Comparison of ENCODE assay signal across 15 cellular contexts in the genomic region with DNA sequence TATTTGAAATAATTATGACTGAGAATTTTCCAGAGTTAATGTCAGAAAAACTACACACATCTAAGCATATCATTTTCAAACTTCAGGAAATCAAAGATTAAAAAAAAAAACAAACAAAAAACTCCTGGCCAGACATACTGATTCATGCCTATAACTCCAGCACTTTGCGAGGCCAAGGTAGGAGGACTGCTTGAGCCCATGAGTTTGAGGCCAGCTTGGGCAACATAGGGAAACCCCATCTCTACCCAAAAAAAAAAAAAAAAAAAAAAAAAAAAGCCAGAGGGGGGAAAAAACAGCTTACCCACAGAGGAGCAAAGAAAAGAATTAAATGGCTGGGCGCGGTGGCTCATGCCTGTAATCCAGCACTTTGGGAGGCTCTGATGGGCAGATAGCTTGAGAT. TPM values are rescaled to one million over a fixed set of nuclear protein-coding genes. Genes with fewer than 3 reads are reported as not detected.
DNase-seq lines count a peak whose midpoint lies in the region; ATAC-seq and TF ChIP-seq lines count a peak whose summit lies in the region.
"Had no signal": no experiment of that assay in that cellular context is flagged by ENCODE, and none has a peak within 500 bp of the region (broad histone marks: within the 10 kb centered on the region; RNA-seq: fewer than 3 reads in every experiment).

No MANE protein-coding gene starts in this region.

- H3K36me3 ChIP-seq in trophoblast cell (ENCODE audit: control insufficient read depth in 1 of 2, insufficient read depth in 2 of 2, low read length in 2 of 2) (peaks cover 11 to 18% of the 10 kb centered on the region in 2 experiments), testis (ENCODE audit: low read depth, missing control alignments) (no peaks in the 10 kb centered on the region)

- no peak overlapping the region for H4K12ac ChIP-seq in trophoblast cell (ENCODE audit: low read depth, low read length)

- no peak overlapping the region for H3K27ac ChIP-seq in trophoblast cell (ENCODE audit: low read depth, low read length)
- H3K27ac ChIP-seq in testis = no peak overlapping the region

- no CpG with 5 or more reads among the region's 3 CpGs for WGBS in trophoblast cell (ENCODE audit: extremely low coverage, insufficient coverage, insufficient read length)
- 94 to 95% methylated on average over 3 of the region's 3 CpGs for WGBS in testis, 2 donors

- no peaks in the 10 kb centered on the region for H3K79me1 ChIP-seq in trophoblast cell (ENCODE audit: low read length)

- H4K91ac ChIP-seq in trophoblast cell (ENCODE audit: low read depth, low read length) = no peak overlapping the region

- no peaks in the 10 kb centered on the region for H3K9me3 ChIP-seq in trophoblast cell (ENCODE audit: insufficient read depth, low read depth, low read length)
- H3K9me3 ChIP-seq in testis = no peaks in the 10 kb centered on the region
- H3K9me3 ChIP-seq: HAP-1 had no signal

- no peak for ATAC-seq in HG02623 (IDR thresholded peaks at IDR 0.05; ENCODE audit: unreplicated experiment)
- no peak for ATAC-seq in GM21447 (IDR thresholded peaks at IDR 0.05; ENCODE audit: unreplicated experiment)
- ATAC-seq: CD8-positive, alpha-beta T cell had no signal

- no peak for TF ChIP-seq CTCF in fibroblast of the aortic adventitia (IDR thresholded peaks at IDR 0.05; ENCODE audit: insufficient read depth, low read length)
- TF ChIP-seq CTCF in testis (IDR thresholded peaks at IDR 0.05) = no peak

- H3K14ac ChIP-seq in trophoblast cell (ENCODE audit: low read length) = no peak overlapping the region

- TF ChIP-seq POLR2A in testis (IDR thresholded peaks at IDR 0.05) = no peak

- H3K4me3 ChIP-seq in fibroblast of the aortic adventitia (ENCODE audit: low read depth, low read length) = no peak overlapping the region
- no peak overlapping the region for H3K4me3 ChIP-seq in trophoblast cell (ENCODE audit: low read depth, low read length)
- H3K4me3 ChIP-seq in testis = no peak overlapping the region
- H3K4me3 ChIP-seq: HAP-1 had no signal

- H2BK5ac ChIP-seq in trophoblast cell (ENCODE audit: low read depth, low read length, poor library complexity) = no peak overlapping the region

- peaks cover 1% of the 10 kb centered on the region for H3K79me2 ChIP-seq in trophoblast cell (ENCODE audit: control insufficient read depth, insufficient read depth, low read length, poor library complexity)

- no peak overlapping the region for H3K18ac ChIP-seq in trophoblast cell (ENCODE audit: low read length)

- no peak overlapping the region for H4K8ac ChIP-seq in trophoblast cell (ENCODE audit: low read depth, low read length)

- no peak overlapping the region for H3K4ac ChIP-seq in trophoblast cell (ENCODE audit: low read depth, low read length)

- no peak overlapping the region for H3K4me2 ChIP-seq in trophoblast cell (ENCODE audit: low read length)

- peaks cover 0 to 4% of the 10 kb centered on the region in 2 experiments for H3K4me1 ChIP-seq in trophoblast cell (ENCODE audit: control insufficient read depth in 1 of 2, insufficient read depth in 2 of 2, low read length in 2 of 2)
- no peaks in the 10 kb centered on the region for H3K4me1 ChIP-seq in testis
- H3K4me1 ChIP-seq: HAP-1 had no signal

- no peak overlapping the region for H2BK120ac ChIP-seq in trophoblast cell (ENCODE audit: insufficient read depth, low read length, poor library complexity)

- H3K23ac ChIP-seq in trophoblast cell (ENCODE audit: low read length) = no peak overlapping the region

- no peak overlapping the region for H2AK5ac ChIP-seq in trophoblast cell (ENCODE audit: low read length)

- no peak overlapping the region for H3K9ac ChIP-seq in trophoblast cell (ENCODE audit: low read length)

- H2AFZ ChIP-seq in trophoblast cell (ENCODE audit: insufficient read depth, low read length, poor library complexity) = no peak overlapping the region

- H2BK12ac ChIP-seq in trophoblast cell (ENCODE audit: low read length) = no peak overlapping the region

- H3K27me3 ChIP-seq in trophoblast cell (ENCODE audit: insufficient read depth, low read length) (no peaks in the 10 kb centered on the region), testis (no peaks in the 10 kb centered on the region)

- DNase-seq in EH (ENCODE audit: low read depth) (peak; percentile 18), LHCN-M2 (ENCODE audit: low read depth) (peak; percentile 14), fibroblast of the aortic adventitia (ENCODE audit: low read depth) (peak; percentile 19), trophoblast cell (peak; percentile 19 to 66), testis (no peak)
- DNase-seq: CD8-positive, alpha-beta T cell; DMS 273 treated with DMSO at 0.1 percent for 48 hours; EL; KBM-7 had no signal

- intact Hi-C loops in testis (cut with DNase I; ENCODE audit: low total_unique reads) = no loop called here

RNA-seq across cellular contexts. Expression of a gene that starts 22.4 kb away (rescaled TPM):
- total RNA-seq in LHCN-M2 (2014; rRNA removed) (not detected in 2 replicates), fibroblast of the aortic adventitia (ENCODE audit: low replicate concordance) (not detected in 2 replicates), testis (1 to 10 TPM; 5.5 to 5.7 TPM)
- polyA plus RNA-seq in LHCN-M2 (2012) = not detected
- not detected in 2 replicates for polyA plus RNA-seq in trophoblast cell (2013)
- polyA plus RNA-seq in testis (ENCODE audit: insufficient read depth, low read depth, low replicate concordance) = 11.7 TPM
- total RNA-seq: CD8-positive, alpha-beta T cell; H1 had no signal
- polyA plus RNA-seq: BJ, CD14-positive monocyte, H1 had no signal

RNA-seq across cellular contexts. Expression of a gene that starts 28.3 kb away (rescaled TPM):
- total RNA-seq in LHCN-M2 (2014; rRNA removed) (13.6 and 15.9 TPM in 2 replicates), fibroblast of the aortic adventitia (ENCODE audit: low replicate concordance) (16.0 and 17.0 TPM in 2 replicates), testis (100 to 1,000 TPM; 142 to 148 TPM)
- 17.5 TPM for polyA plus RNA-seq in LHCN-M2 (2012)
- polyA plus RNA-seq in trophoblast cell (2013) = 29.6 and 30.3 TPM in 2 replicates
- polyA plus RNA-seq in testis (ENCODE audit: insufficient read depth, low read depth, low replicate concordance) = 48.8 TPM
